ENCODE assay signal across 8 cellular contexts in the genomic region with DNA sequence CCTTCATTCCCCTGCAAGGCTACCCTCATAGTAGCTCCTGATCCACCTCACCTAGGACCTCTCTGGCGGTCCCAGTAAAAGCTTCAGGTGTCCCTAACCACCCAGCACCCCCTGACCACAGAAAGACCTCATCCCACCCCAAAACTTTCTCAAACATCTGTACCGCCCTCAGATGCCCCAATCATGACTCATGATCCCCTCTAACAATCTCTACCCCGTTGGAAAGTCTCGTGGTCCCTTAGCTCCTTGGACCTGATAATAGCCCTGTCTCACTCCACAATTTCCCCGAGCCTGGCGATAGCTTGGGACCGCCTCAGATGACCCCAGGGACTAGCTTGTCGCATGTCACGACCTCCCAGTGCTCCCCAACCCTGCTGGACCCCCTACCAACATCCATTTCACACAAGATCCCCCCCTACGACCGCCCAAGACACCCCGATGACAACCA. TPM values are rescaled to one million over a fixed set of nuclear protein-coding genes. Genes with fewer than 3 reads are reported as not detected.
A peak's percentile ranks its signal among the peaks of the same experiment; 100 is the strongest.
DNase-seq lines count a peak whose midpoint lies in the region; ATAC-seq and TF ChIP-seq lines count a peak whose summit lies in the region.

No MANE protein-coding gene starts in this region.

- ATAC-seq in activated naive CD8-positive, alpha-beta T cell treated with anti-CD3 and anti-CD28 coated beads, Interleukin-2, amount 10 ng/mL, durations not matched to agents 7 days and 5 days (ENCODE audit: low read depth) = no peak
- ATAC-seq in GM18907 (IDR thresholded peaks at IDR 0.05; ENCODE audit: unreplicated experiment) = no peak

- POLR2A ChIA-PET in activated naive CD8-positive, alpha-beta T cell treated with anti-CD3 and anti-CD28 coated beads, Interleukin-2, amount 10 ng/mL, durations not matched to agents 7 days and 5 days (lab: Charles Lee) = interaction anchor here (0.6 to 4.3 kb wide), 18 partner anchors 11 to 1567 kb away, joined by 3 to 72 read pairs (median 6); a partner anchor contains a TSS

- peaks cover 10% of the 10 kb centered on the region for H3K36me3 Mint-ChIP-seq in activated naive CD8-positive, alpha-beta T cell treated with anti-CD3 and anti-CD28 coated beads, Interleukin-2, amount 10 ng/mL, durations not matched to agents 7 days and 5 days

- H3K4me3 ChIP-seq in HFF-Myc (replicated peaks; ENCODE audit: low read depth, low read length) = peak overlapping the region; percentile 90
- peak overlapping the region; percentile 94 to 98 (median 97) for H3K4me3 ChIP-seq in subcutaneous abdominal adipose tissue (ENCODE audit: low read depth in 1 of 5, low read length in 5 of 5)

- in situ Hi-C loops in ACHN (cut with HindIII; ENCODE audit: low pct_ligation_motif_present, low pct_unique_long_range_greater_than_20kb, low sequenced_read_pairs) = no loop called here

- H3K27me3 ChIP-seq in subcutaneous abdominal adipose tissue (ENCODE audit: control insufficient read depth in 5 of 5, insufficient read depth in 4 of 5, low read length in 5 of 5) = peaks cover 0 to 2% (median 0%) of the 10 kb centered on the region in 5 donors

- peaks cover 5 to 36% (median 27%) of the 10 kb centered on the region in 5 donors for H3K4me1 ChIP-seq in subcutaneous abdominal adipose tissue (ENCODE audit: control insufficient read depth in 5 of 5, insufficient read depth in 5 of 5, low read length in 5 of 5)

- no peaks in the 10 kb centered on the region for H3K27me3 Mint-ChIP-seq in activated naive CD8-positive, alpha-beta T cell treated with anti-CD3 and anti-CD28 coated beads, Interleukin-2, amount 10 ng/mL, durations not matched to agents 7 days and 5 days

- DNase-seq in ACHN (peak; percentile 38), HFF-Myc (ENCODE audit: extremely low read depth, low read depth) (no peak), iris pigment epithelial cell (ENCODE audit: low read depth) (peak; percentile 54), NCI-H1048 (lab: John Stamatoyannopoulos, UW) (no peak), iPS-NIHi7 (ENCODE audit: extremely low spot score) (no peak)
- no peak for DNase-seq in activated naive CD8-positive, alpha-beta T cell treated with anti-CD3 and anti-CD28 coated beads, Interleukin-2, amount 10 ng/mL, durations not matched to agents 7 days and 5 days

- no peak for TF ChIP-seq CTCF in HFF-Myc (IDR thresholded peaks at IDR 0.05; ENCODE audit: low read depth, low read length, missing control alignments)

- peak overlapping the region; percentile 99 for H3K27ac Mint-ChIP-seq in activated naive CD8-positive, alpha-beta T cell treated with anti-CD3 and anti-CD28 coated beads, Interleukin-2, amount 10 ng/mL, durations not matched to agents 7 days and 5 days

- H3K4me1 Mint-ChIP-seq in activated naive CD8-positive, alpha-beta T cell treated with anti-CD3 and anti-CD28 coated beads, Interleukin-2, amount 10 ng/mL, durations not matched to agents 7 days and 5 days = peaks cover 21% of the 10 kb centered on the region

- peak overlapping the region; percentile 80 for H3K27ac ChIP-seq in subcutaneous abdominal adipose tissue (ENCODE audit: low read depth, low read length)

- peak overlapping the region; percentile 87 to 100 (median 97) for H3K9ac ChIP-seq in subcutaneous abdominal adipose tissue (ENCODE audit: low read length in 5 of 5)

- no peaks in the 10 kb centered on the region for H3K9me3 Mint-ChIP-seq in activated naive CD8-positive, alpha-beta T cell treated with anti-CD3 and anti-CD28 coated beads, Interleukin-2, amount 10 ng/mL, durations not matched to agents 7 days and 5 days

- peak overlapping the region; percentile 96 for H3K4me3 Mint-ChIP-seq in activated naive CD8-positive, alpha-beta T cell treated with anti-CD3 and anti-CD28 coated beads, Interleukin-2, amount 10 ng/mL, durations not matched to agents 7 days and 5 days

- peaks cover 0 to 11% (median 5%) of the 10 kb centered on the region in 5 donors for H3K36me3 ChIP-seq in subcutaneous abdominal adipose tissue (ENCODE audit: control insufficient read depth in 5 of 5, insufficient read depth in 5 of 5, low read length in 5 of 5)

- no peaks in the 10 kb centered on the region for H3K9me3 ChIP-seq in subcutaneous abdominal adipose tissue (ENCODE audit: control insufficient read depth in 5 of 5, low read length in 5 of 5)

RNA-seq across cellular contexts. Expression of a gene that starts 0.5 kb away (rescaled TPM):
- 100 to 1,000 TPM; 187 to 193 TPM for total RNA-seq in activated naive CD8-positive, alpha-beta T cell treated with anti-CD3 and anti-CD28 coated beads, Interleukin-2, amount 10 ng/mL, durations not matched to agents 7 days and 5 days

RNA-seq across cellular contexts. Expression of a gene that starts 1.6 kb away (rescaled TPM):
- total RNA-seq in activated naive CD8-positive, alpha-beta T cell treated with anti-CD3 and anti-CD28 coated beads, Interleukin-2, amount 10 ng/mL, durations not matched to agents 7 days and 5 days = 10 to 100 TPM; 15.6 to 17.5 TPM

RNA-seq across cellular contexts. Expression of a gene that starts 11.0 kb away (rescaled TPM):
- total RNA-seq in activated naive CD8-positive, alpha-beta T cell treated with anti-CD3 and anti-CD28 coated beads, Interleukin-2, amount 10 ng/mL, durations not matched to agents 7 days and 5 days = 10 to 100 TPM; 25.0 to 28.8 TPM

RNA-seq across cellular contexts. Expression of a gene that starts 32.7 kb away (rescaled TPM):
- total RNA-seq in activated naive CD8-positive, alpha-beta T cell treated with anti-CD3 and anti-CD28 coated beads, Interleukin-2, amount 10 ng/mL, durations not matched to agents 7 days and 5 days = under 1 TPM; 0.23 to 0.30 TPM

RNA-seq across cellular contexts. Expression of a gene that starts 51.8 kb away (rescaled TPM):
- total RNA-seq in activated naive CD8-positive, alpha-beta T cell treated with anti-CD3 and anti-CD28 coated beads, Interleukin-2, amount 10 ng/mL, durations not matched to agents 7 days and 5 days = not detected

Comparison
In these comparisons a context has a peak if more than half of its experiments do, and no peak if none do; other contexts are left out.
1. DNase-seq: peak in ACHN (single experiment) and iris pigment epithelial cell (single experiment); none in HFF-Myc (single experiment), activated naive CD8-positive, alpha-beta T cell treated with anti-CD3 and anti-CD28 coated beads, Interleukin-2, amount 10 ng/mL, durations not matched to agents 7 days and 5 days (single experiment), NCI-H1048 (single experiment) and iPS-NIHi7 (single experiment).